1 cellular context compared by ENCODE assay signal in genomic region chr10:46282460-46283216, GRCh38.
TF ChIP-seq lines count a peak whose summit lies in the region.

No MANE protein-coding gene starts in this region.

TF ChIP-seq in HepG2, 621 proteins besides CTCF, POLR2A, EP300 and RAD21 (continued from another document):
- TF ChIP-seq ZNF800 (CRISPR knock-in tag; IDR thresholded peaks at IDR 0.05) (peak; percentile 62; the same call in 1 of the 2 replicates), SIX1 (CRISPR knock-in tag; IDR thresholded peaks at IDR 0.05; ENCODE audit: borderline replicate concordance) (no peak), ETV5 (CRISPR knock-in tag; IDR thresholded peaks at IDR 0.05; ENCODE audit: borderline replicate concordance) (no peak), TFAP4 (IDR thresholded peaks at IDR 0.05; ENCODE audit: borderline replicate concordance, low read depth) (peak; percentile 61; the same call in 1 of the 2 replicates)
